ENCODE assay signal across 7 cellular contexts in genomic region chr17:50817142-50817751, GRCh38. TPM values are rescaled to one million over a fixed set of nuclear protein-coding genes. Genes with fewer than 3 reads are reported as not detected.
DNase-seq lines count a peak whose midpoint lies in the region; ATAC-seq and TF ChIP-seq lines count a peak whose summit lies in the region.

No MANE protein-coding gene starts in this region.

- no peaks in the 10 kb centered on the region for H3K36me3 Mint-ChIP-seq in activated naive CD8-positive, alpha-beta T cell treated with anti-CD3 and anti-CD28 coated beads, Interleukin-2, amount 10 ng/mL, durations not matched to agents 7 days and 5 days
- no peaks in the 10 kb centered on the region for H3K36me3 Mint-ChIP-seq in immature natural killer cell

- no peak overlapping the region for H3K4me3 Mint-ChIP-seq in activated naive CD8-positive, alpha-beta T cell treated with anti-CD3 and anti-CD28 coated beads, Interleukin-2, amount 10 ng/mL, durations not matched to agents 7 days and 5 days
- peak overlapping the region in 3 of 5 donors; percentile 23 to 41 (median 40) for H3K4me3 Mint-ChIP-seq in immature natural killer cell

- POLR2A ChIA-PET in activated naive CD8-positive, alpha-beta T cell treated with anti-CD3 and anti-CD28 coated beads, Interleukin-2, amount 10 ng/mL, durations not matched to agents 7 days and 5 days (lab: Charles Lee) = interaction anchor here (0.8 to 1.6 kb wide), 2 partner anchors 11 to 49 kb away, joined by 3 to 4 read pairs; partner anchors contain the start of gene TOB1

- H3K9me3 Mint-ChIP-seq in activated naive CD8-positive, alpha-beta T cell treated with anti-CD3 and anti-CD28 coated beads, Interleukin-2, amount 10 ng/mL, durations not matched to agents 7 days and 5 days = no peaks in the 10 kb centered on the region
- peaks cover 0 to 1% (median 0%) of the 10 kb centered on the region in 6 donors for H3K9me3 Mint-ChIP-seq in immature natural killer cell

- ATAC-seq in SK-N-SH treated with all-trans-retinoic acid at 6 μM for 48 hours = peak; percentile 80
- ATAC-seq in activated naive CD8-positive, alpha-beta T cell treated with anti-CD3 and anti-CD28 coated beads, Interleukin-2, amount 10 ng/mL, durations not matched to agents 7 days and 5 days (ENCODE audit: low read depth) = peak; percentile 53

- TF ChIP-seq CTCF in GM20000 (IDR thresholded peaks at IDR 0.05; ENCODE audit: extremely low read depth, missing control alignments) = peak; percentile 73

- DNase-seq in GM20000 (ENCODE audit: low spot score) = peak; percentile 67
- DNase-seq in activated naive CD8-positive, alpha-beta T cell treated with anti-CD3 and anti-CD28 coated beads, Interleukin-2, amount 10 ng/mL, durations not matched to agents 7 days and 5 days = peak; percentile 72
- DNase-seq in immature natural killer cell = peak; percentile 32 to 55 (median 47)
- peak; percentile 58 to 65 for DNase-seq in stimulated activated CD4-positive, alpha-beta T cell treated with anti-CD3 and anti-CD28 coated beads, Interleukin-2, amount 100 ng/mL, for 48 hours
- no peak for DNase-seq in NCI-H345 (lab: John Stamatoyannopoulos, UW)
- no peak for DNase-seq in SKM-1 treated with dmso at 0.1 percent for 144 hours (lab: John Stamatoyannopoulos, UW; ENCODE audit: unreplicated experiment)

- H3K4me1 Mint-ChIP-seq in activated naive CD8-positive, alpha-beta T cell treated with anti-CD3 and anti-CD28 coated beads, Interleukin-2, amount 10 ng/mL, durations not matched to agents 7 days and 5 days = peaks cover 15% of the 10 kb centered on the region
- H3K4me1 Mint-ChIP-seq in immature natural killer cell = peaks cover 18 to 27% of the 10 kb centered on the region in 2 donors

- peaks cover 14% of the 10 kb centered on the region for H3K27me3 Mint-ChIP-seq in activated naive CD8-positive, alpha-beta T cell treated with anti-CD3 and anti-CD28 coated beads, Interleukin-2, amount 10 ng/mL, durations not matched to agents 7 days and 5 days
- H3K27me3 Mint-ChIP-seq in immature natural killer cell (ENCODE audit: low read depth in 3 of 3) = peaks cover 7 to 9% (median 7%) of the 10 kb centered on the region in 3 donors

- H3K27ac Mint-ChIP-seq in activated naive CD8-positive, alpha-beta T cell treated with anti-CD3 and anti-CD28 coated beads, Interleukin-2, amount 10 ng/mL, durations not matched to agents 7 days and 5 days = no peak overlapping the region
- H3K27ac Mint-ChIP-seq in immature natural killer cell = no peak overlapping the region

TF ChIP-seq in SK-N-SH treated with all-trans-retinoic acid at 6 μM for 48 hours, 23 proteins besides CTCF, POLR2A, EP300 and RAD21:
- TF ChIP-seq ZNF8 (CRISPR knock-in tag; IDR thresholded peaks at IDR 0.05) (no peak), PPARA (CRISPR knock-in tag; IDR thresholded peaks at IDR 0.05; ENCODE audit: borderline replicate concordance) (no peak), BACH2 (CRISPR knock-in tag; IDR thresholded peaks at IDR 0.05; ENCODE audit: borderline replicate concordance) (no peak), PATZ1 (CRISPR knock-in tag; IDR thresholded peaks at IDR 0.05; ENCODE audit: borderline replicate concordance) (no peak), ARNTL (CRISPR knock-in tag; IDR thresholded peaks at IDR 0.05; ENCODE audit: borderline replicate concordance, low read depth) (no peak), TCF4 (CRISPR knock-in tag; IDR thresholded peaks at IDR 0.05; ENCODE audit: borderline replicate concordance) (no peak)
TF ChIP-seq in SK-N-SH treated with all-trans-retinoic acid at 6 μM for 48 hours: peak in this region for 0.

RNA-seq across cellular contexts. Expression of gene WFIKKN2, which starts 18.1 kb away (rescaled TPM):
- not detected for total RNA-seq in activated naive CD8-positive, alpha-beta T cell treated with anti-CD3 and anti-CD28 coated beads, Interleukin-2, amount 10 ng/mL, durations not matched to agents 7 days and 5 days
- not detected for polyA plus RNA-seq in immature natural killer cell

RNA-seq across cellular contexts. Expression of gene TOB1, which starts 48.9 kb away (rescaled TPM):
- 10 to 100 TPM; 54.9 to 56.6 TPM for total RNA-seq in activated naive CD8-positive, alpha-beta T cell treated with anti-CD3 and anti-CD28 coated beads, Interleukin-2, amount 10 ng/mL, durations not matched to agents 7 days and 5 days
- polyA plus RNA-seq in immature natural killer cell = 10 to 100 TPM in 2 of 3 donors, 1 to 10 TPM in 1; 8.9 to 23.7 (median 10.3) TPM

RNA-seq across cellular contexts. Expression of gene ANKRD40CL, which starts 49.9 kb away (rescaled TPM):
- total RNA-seq in activated naive CD8-positive, alpha-beta T cell treated with anti-CD3 and anti-CD28 coated beads, Interleukin-2, amount 10 ng/mL, durations not matched to agents 7 days and 5 days = not detected
- not detected for polyA plus RNA-seq in immature natural killer cell

Comparison
In these comparisons a context has a peak if more than half of its experiments do, and no peak if none do; other contexts are left out.
1. DNase-seq: peak in GM20000 (single experiment), activated naive CD8-positive, alpha-beta T cell treated with anti-CD3 and anti-CD28 coated beads, Interleukin-2, amount 10 ng/mL, durations not matched to agents 7 days and 5 days (single experiment), immature natural killer cell (3 of 3) and stimulated activated CD4-positive, alpha-beta T cell treated with anti-CD3 and anti-CD28 coated beads, Interleukin-2, amount 100 ng/mL, for 48 hours (2 of 2); none in NCI-H345 (single experiment) and SKM-1 treated with dmso at 0.1 percent for 144 hours (single experiment).